ENCODE assay signal across 8 cellular contexts in the genomic region with DNA sequence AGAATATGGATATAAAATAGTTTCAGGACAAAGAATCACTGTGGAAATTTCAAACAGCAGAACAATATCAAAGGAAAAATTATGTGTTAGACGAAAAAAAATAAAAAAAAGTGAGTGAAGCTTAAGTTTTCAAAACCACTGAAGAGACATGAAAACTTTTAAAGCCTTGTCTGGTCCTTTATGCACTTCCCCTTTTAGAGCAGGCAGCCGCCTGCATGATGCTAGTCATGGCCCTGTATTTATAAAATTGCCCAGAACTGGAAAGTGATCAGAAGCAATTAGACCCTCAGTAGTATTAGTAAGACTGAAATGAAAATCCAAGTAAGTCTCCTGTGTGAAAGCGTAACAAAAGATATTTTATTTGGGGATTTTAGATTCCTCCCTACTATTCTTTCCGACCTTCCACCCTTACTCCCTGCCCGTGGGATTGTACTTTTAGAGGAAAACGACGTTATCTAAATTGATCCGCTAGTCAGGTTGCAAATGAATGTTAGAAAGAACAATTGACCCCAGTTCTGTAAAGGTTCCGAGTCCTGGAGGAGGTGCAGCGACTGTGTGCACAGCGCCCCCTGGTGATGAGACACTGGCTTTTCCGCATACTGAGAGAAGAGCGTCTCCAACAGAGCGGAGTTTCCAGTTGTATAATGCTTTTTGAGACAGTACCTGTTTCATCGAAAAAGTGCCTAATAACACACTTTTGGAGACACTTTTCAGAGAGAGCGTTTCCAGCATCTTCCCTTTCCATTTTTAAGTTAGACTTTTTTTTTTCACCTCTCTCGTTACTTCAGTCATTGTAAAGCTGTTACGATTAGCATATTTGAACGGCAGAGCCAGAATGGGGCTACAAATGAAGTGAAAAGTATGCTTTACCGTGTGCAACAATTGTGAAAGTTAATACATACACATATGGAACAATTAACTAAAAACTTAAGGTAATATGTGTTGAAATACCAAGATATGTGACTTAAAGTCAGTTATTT.
DNase-seq lines count a peak whose midpoint lies in the region; ATAC-seq and TF ChIP-seq lines count a peak whose summit lies in the region.

No MANE protein-coding gene starts in this region.

- peak overlapping the region; percentile 69 for H3K4me2 ChIP-seq in OCI-LY3 (ENCODE audit: low read length)

- H3K4me1 Mint-ChIP-seq in effector memory CD8-positive, alpha-beta T cell (ENCODE audit: low read depth in 2 of 2): no peaks in the 10 kb centered on the region

- no peaks in the 10 kb centered on the region for H3K27me3 Mint-ChIP-seq in effector memory CD8-positive, alpha-beta T cell

- H3K27ac ChIP-seq in OCI-LY3 (ENCODE audit: low read length): peak overlapping the region; percentile 67
- H3K27ac ChIP-seq in neutrophil: no peak overlapping the region

- H3K4me1 ChIP-seq in OCI-LY3 (ENCODE audit: low read length): peaks cover 27% of the 10 kb centered on the region
- no peaks in the 10 kb centered on the region for H3K4me1 ChIP-seq in neutrophil (ENCODE audit: control insufficient read depth in 1 of 2, insufficient read depth in 1 of 2, low read depth in 1 of 2, low read length in 1 of 2)

- H3K36me3 ChIP-seq in OCI-LY3 (replicated peaks; ENCODE audit: low read depth, low read length) (peaks cover 38% of the 10 kb centered on the region), neutrophil (peaks cover 13% of the 10 kb centered on the region)

- no peak overlapping the region for H3K4me3 Mint-ChIP-seq in effector memory CD8-positive, alpha-beta T cell

- H2AFZ ChIP-seq in OCI-LY3 (ENCODE audit: low read depth, low read length): peak overlapping the region; percentile 34; the same call in 1 of the 2 replicates

- ATAC-seq in GM21390 (IDR thresholded peaks at IDR 0.05; ENCODE audit: unreplicated experiment): peak; percentile 74
- ATAC-seq in effector memory CD8-positive, alpha-beta T cell (replicated peaks): no peak
- no peak for ATAC-seq in HG02571 (IDR thresholded peaks at IDR 0.05; ENCODE audit: unreplicated experiment)
- ATAC-seq in HG02763 (IDR thresholded peaks at IDR 0.05; ENCODE audit: unreplicated experiment): no peak

- no peaks in the 10 kb centered on the region for H3K36me3 Mint-ChIP-seq in effector memory CD8-positive, alpha-beta T cell (ENCODE audit: insufficient read depth)

- no peak overlapping the region for H3K27ac Mint-ChIP-seq in effector memory CD8-positive, alpha-beta T cell

- peak; percentile 70 for DNase-seq in DMS 273 (lab: John Stamatoyannopoulos, UW; ENCODE audit: unreplicated experiment)
- peak; percentile 62 for DNase-seq in epithelial cell of esophagus (ENCODE audit: low read depth)
- no peak for DNase-seq in effector memory CD8-positive, alpha-beta T cell

- H3K9me3 Mint-ChIP-seq in effector memory CD8-positive, alpha-beta T cell: peaks cover 12 to 22% of the 10 kb centered on the region in 2 donors

- peak overlapping the region; percentile 56 for H3K9ac ChIP-seq in OCI-LY3 (ENCODE audit: low read length)

- H3K27me3 ChIP-seq in OCI-LY3 (ENCODE audit: low read depth, low read length): no peaks in the 10 kb centered on the region
- H3K27me3 ChIP-seq in neutrophil: no peaks in the 10 kb centered on the region

- peak overlapping the region; percentile 68 for H3K4me3 ChIP-seq in OCI-LY3 (ENCODE audit: low read length)
- no peak overlapping the region for H3K4me3 ChIP-seq in epithelial cell of esophagus (ENCODE audit: low read length)
- no peak overlapping the region for H3K4me3 ChIP-seq in neutrophil (ENCODE audit: low read depth in 1 of 2, low read length in 1 of 2)

- H3K79me2 ChIP-seq in OCI-LY3 (ENCODE audit: low read length): peaks cover 23% of the 10 kb centered on the region

- TF ChIP-seq CTCF in OCI-LY3 (IDR thresholded peaks at IDR 0.05; ENCODE audit: low read depth, low read length) (peak; percentile 96), epithelial cell of esophagus (IDR thresholded peaks at IDR 0.05; ENCODE audit: insufficient read depth, low read depth, low read length, missing control alignments) (peak; percentile 89), neutrophil (IDR thresholded peaks at IDR 0.05) (peak; percentile 43)

- H3K9me3 ChIP-seq in OCI-LY3 (ENCODE audit: insufficient read depth, low read length) (no peaks in the 10 kb centered on the region), neutrophil (no peaks in the 10 kb centered on the region)

- peaks cover 3% of the 10 kb centered on the region for H4K20me1 ChIP-seq in OCI-LY3 (ENCODE audit: insufficient read depth, low read length)

Comparison
In these comparisons a context has a peak if more than half of its experiments do, and no peak if none do; other contexts are left out.
1. DNase-seq: peak in DMS 273 (single experiment) and epithelial cell of esophagus (single experiment); none in effector memory CD8-positive, alpha-beta T cell (0 of 3).
2. CTCF ChIP-seq: peak in every context shown above with its lines; median percentile 96 in OCI-LY3; 89 in epithelial cell of esophagus; 43 in neutrophil.